10 cellular contexts compared by ENCODE assay signal in the genomic region with DNA sequence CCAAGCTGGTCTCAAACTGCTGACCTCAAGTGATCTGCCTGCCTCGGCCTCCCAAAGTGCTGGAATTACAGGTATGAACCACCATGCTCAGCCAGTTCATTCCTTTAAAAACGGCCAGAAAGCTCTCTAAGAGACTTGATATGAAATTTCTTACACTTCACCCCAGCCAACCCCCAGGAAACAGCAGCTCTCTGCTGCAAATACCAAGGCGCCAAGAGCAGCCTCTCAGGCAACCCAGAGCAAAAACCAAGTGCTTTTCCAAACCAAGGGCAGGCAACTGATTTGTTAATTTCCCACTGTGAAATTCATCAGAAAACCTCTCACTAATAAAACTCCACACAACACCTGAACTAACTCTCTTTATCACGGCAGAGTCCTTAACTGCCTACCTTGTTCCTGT. TPM values are rescaled to one million over a fixed set of nuclear protein-coding genes. Genes with fewer than 3 reads are reported as not detected.
DNase-seq lines count a peak whose midpoint lies in the region; ATAC-seq and TF ChIP-seq lines count a peak whose summit lies in the region.
"Had no signal": no experiment of that assay in that cellular context is flagged by ENCODE, and none has a peak within 500 bp of the region (broad histone marks: within the 10 kb centered on the region; RNA-seq: fewer than 3 reads in every experiment).

No MANE protein-coding gene starts in this region.

- H3K4me3 ChIP-seq in mammary epithelial cell (replicated peaks in 1 of 3; ENCODE audit: insufficient read depth in 1 of 3, low read depth in 2 of 3, low read length in 3 of 3): no peak overlapping the region

- H3K36me3 Mint-ChIP-seq in stimulated activated naive CD8-positive, alpha-beta T cell treated with anti-CD3 and anti-CD28 coated beads, Interleukin-15, Interleukin-2, amounts not matched to agents 100 ng/mL and 50 ng/mL, for 24 hours (ENCODE audit: low read depth): no peaks in the 10 kb centered on the region
- H3K36me3 Mint-ChIP-seq in nephron (ENCODE audit: low read depth): no peaks in the 10 kb centered on the region

- H3K27ac ChIP-seq in mammary epithelial cell (ENCODE audit: insufficient read depth, low read depth, low read length): peak overlapping the region; percentile 56

- H3K27me3 Mint-ChIP-seq in stimulated activated naive CD8-positive, alpha-beta T cell treated with anti-CD3 and anti-CD28 coated beads, Interleukin-15, Interleukin-2, amounts not matched to agents 100 ng/mL and 50 ng/mL, for 24 hours: no peaks in the 10 kb centered on the region
- H3K27me3 Mint-ChIP-seq in nephron (ENCODE audit: low read depth): no peaks in the 10 kb centered on the region

- intact Hi-C loops in mammary epithelial cell (cut with micrococcal nuclease): loop anchor here (2.0 kb wide), 1 partner anchor 44 kb away; a partner anchor contains a TSS

- H3K4me1 Mint-ChIP-seq in stimulated activated naive CD8-positive, alpha-beta T cell treated with anti-CD3 and anti-CD28 coated beads, Interleukin-15, Interleukin-2, amounts not matched to agents 100 ng/mL and 50 ng/mL, for 24 hours (ENCODE audit: low read depth): peaks cover 21% of the 10 kb centered on the region
- H3K4me1 Mint-ChIP-seq in nephron: peaks cover 57% of the 10 kb centered on the region

- no peak for DNase-seq in stimulated activated naive CD8-positive, alpha-beta T cell treated with anti-CD3 and anti-CD28 coated beads, Interleukin-15, Interleukin-2, amounts not matched to agents 100 U/mL and 50 U/mL, for 24 hours
- DNase-seq in mammary epithelial cell: no peak
- DNase-seq in HUDEP-2 (lab: John Stamatoyannopoulos, UW; ENCODE audit: unreplicated experiment in 76 of 76): no peak
- no peak for DNase-seq in kidney glomerular epithelial cell (lab: John Stamatoyannopoulos, UW)
- no peak for DNase-seq in HuH-7.5 (ENCODE audit: low spot score)
- DNase-seq: activated gamma-delta T cell, NCI-H1105 had no signal

- in situ Hi-C loops in mammary epithelial cell (cut with MboI; ENCODE audit: low sequenced_read_pairs in 2 of 2): no loop called here

- peak overlapping the region; percentile 83 for H3K27ac Mint-ChIP-seq in stimulated activated naive CD8-positive, alpha-beta T cell treated with anti-CD3 and anti-CD28 coated beads, Interleukin-15, Interleukin-2, amounts not matched to agents 100 ng/mL and 50 ng/mL, for 24 hours
- H3K27ac Mint-ChIP-seq in nephron: peak overlapping the region; percentile 75 to 85 (median 83)

- H2AFZ ChIP-seq in mammary epithelial cell (ENCODE audit: low read depth, low read length): no peak overlapping the region

- H3K79me2 ChIP-seq in mammary epithelial cell (ENCODE audit: insufficient read depth, low read length): peaks cover 84% of the 10 kb centered on the region

- peak overlapping the region; percentile 0 for H3K4me2 ChIP-seq in mammary epithelial cell (ENCODE audit: insufficient read depth, low read depth, low read length)

- H3K9me3 Mint-ChIP-seq in stimulated activated naive CD8-positive, alpha-beta T cell treated with anti-CD3 and anti-CD28 coated beads, Interleukin-15, Interleukin-2, amounts not matched to agents 100 ng/mL and 50 ng/mL, for 24 hours: no peaks in the 10 kb centered on the region
- H3K9me3 Mint-ChIP-seq in nephron: no peaks in the 10 kb centered on the region

- no peak overlapping the region for H3K4me3 Mint-ChIP-seq in stimulated activated naive CD8-positive, alpha-beta T cell treated with anti-CD3 and anti-CD28 coated beads, Interleukin-15, Interleukin-2, amounts not matched to agents 100 ng/mL and 50 ng/mL, for 24 hours
- H3K4me3 Mint-ChIP-seq in nephron: peak overlapping the region in 1 of 3 experiments; percentile 2

- BruUV-seq in mammary epithelial cell (replicated peaks; lab: Mats Ljungman, UMichigan): no TSS peak

- dilution Hi-C loops in mammary epithelial cell (cut with HindIII; ENCODE audit: low sequenced_read_pairs): no loop called here

- no peaks in the 10 kb centered on the region for H3K27me3 ChIP-seq in mammary epithelial cell (ENCODE audit: insufficient read depth, low read length)

- H3K36me3 ChIP-seq in mammary epithelial cell (ENCODE audit: insufficient read depth, low read length): peaks cover 3% of the 10 kb centered on the region

- 97% methylated on average over 4 of the region's 4 CpGs for WGBS in mammary epithelial cell (ENCODE audit: low coverage, missing lambda C conversion rate)

- H4K20me1 ChIP-seq in mammary epithelial cell (ENCODE audit: insufficient read depth, low read length): no peaks in the 10 kb centered on the region

- H3K4me1 ChIP-seq in mammary epithelial cell (ENCODE audit: insufficient read depth, low read length): peaks cover 29% of the 10 kb centered on the region

- no peak overlapping the region for H3K9ac ChIP-seq in mammary epithelial cell (ENCODE audit: insufficient read depth, low read length)

- no peak for TF ChIP-seq CTCF in mammary epithelial cell (conservative IDR thresholded peaks at IDR 0.05 in 1 of 2, IDR thresholded peaks at IDR 0.05 in 1 of 2; ENCODE audit: extremely low read depth in 1 of 2, insufficient read depth in 1 of 2, low read depth in 1 of 2, low read length in 2 of 2)
- TF ChIP-seq CTCF in nephron (IDR thresholded peaks at IDR 0.05; ENCODE audit: unreplicated experiment in 3 of 3): no peak

- H3K9me3 ChIP-seq in mammary epithelial cell (replicated peaks; ENCODE audit: insufficient read depth, low read length): no peaks in the 10 kb centered on the region

- no peak for ATAC-seq in stimulated activated naive CD8-positive, alpha-beta T cell treated with anti-CD3 and anti-CD28 coated beads, Interleukin-15, Interleukin-2, amounts not matched to agents 100 U/mL and 50 U/mL, for 24 hours
- no peak for ATAC-seq in HG02798 (IDR thresholded peaks at IDR 0.05; ENCODE audit: poor library complexity, unreplicated experiment)

- CTCF ChIA-PET in mammary epithelial cell (lab: Charles Lee; ENCODE audit: low non-redundant PET): no interaction called here

RNA-seq across cellular contexts. Expression of a gene that starts 44.9 kb away (rescaled TPM):
- total RNA-seq in mammary epithelial cell: 10 to 100 TPM; 18.0 to 19.8 TPM
- polyA plus RNA-seq in mammary epithelial cell: 8.8 TPM
- polyA minus RNA-seq in mammary epithelial cell: 10.9 TPM
